1 cellular context compared by ENCODE assay signal in genomic region chr18:31773774-31774476, GRCh38.
TF ChIP-seq lines count a peak whose summit lies in the region.

No MANE protein-coding gene starts in this region.

TF ChIP-seq in SK-N-SH, 30 proteins besides CTCF, POLR2A, EP300 and RAD21 (continued from another document):
- TF ChIP-seq, protein P1, sequence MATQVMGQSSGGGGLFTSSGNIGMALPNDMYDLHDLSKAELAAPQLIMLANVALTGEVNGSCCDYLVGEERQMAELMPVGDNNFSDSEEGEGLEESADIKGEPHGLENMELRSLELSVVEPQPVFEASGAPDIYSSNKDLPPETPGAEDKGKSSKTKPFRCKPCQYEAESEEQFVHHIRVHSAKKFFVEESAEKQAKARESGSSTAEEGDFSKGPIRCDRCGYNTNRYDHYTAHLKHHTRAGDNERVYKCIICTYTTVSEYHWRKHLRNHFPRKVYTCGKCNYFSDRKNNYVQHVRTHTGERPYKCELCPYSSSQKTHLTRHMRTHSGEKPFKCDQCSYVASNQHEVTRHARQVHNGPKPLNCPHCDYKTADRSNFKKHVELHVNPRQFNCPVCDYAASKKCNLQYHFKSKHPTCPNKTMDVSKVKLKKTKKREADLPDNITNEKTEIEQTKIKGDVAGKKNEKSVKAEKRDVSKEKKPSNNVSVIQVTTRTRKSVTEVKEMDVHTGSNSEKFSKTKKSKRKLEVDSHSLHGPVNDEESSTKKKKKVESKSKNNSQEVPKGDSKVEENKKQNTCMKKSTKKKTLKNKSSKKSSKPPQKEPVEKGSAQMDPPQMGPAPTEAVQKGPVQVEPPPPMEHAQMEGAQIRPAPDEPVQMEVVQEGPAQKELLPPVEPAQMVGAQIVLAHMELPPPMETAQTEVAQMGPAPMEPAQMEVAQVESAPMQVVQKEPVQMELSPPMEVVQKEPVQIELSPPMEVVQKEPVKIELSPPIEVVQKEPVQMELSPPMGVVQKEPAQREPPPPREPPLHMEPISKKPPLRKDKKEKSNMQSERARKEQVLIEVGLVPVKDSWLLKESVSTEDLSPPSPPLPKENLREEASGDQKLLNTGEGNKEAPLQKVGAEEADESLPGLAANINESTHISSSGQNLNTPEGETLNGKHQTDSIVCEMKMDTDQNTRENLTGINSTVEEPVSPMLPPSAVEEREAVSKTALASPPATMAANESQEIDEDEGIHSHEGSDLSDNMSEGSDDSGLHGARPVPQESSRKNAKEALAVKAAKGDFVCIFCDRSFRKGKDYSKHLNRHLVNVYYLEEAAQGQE (IDR thresholded peaks at IDR 0.05; ENCODE audit: low read depth, low read length), result no peak
- TF ChIP-seq EZH2phosphoT487 (IDR thresholded peaks at IDR 0.05; ENCODE audit: borderline replicate concordance, low read depth) (no peak), RFX5 (IDR thresholded peaks at IDR 0.05; ENCODE audit: low read length) (no peak), YY1 (IDR thresholded peaks at IDR 0.05; ENCODE audit: low read depth) (no peak), GABPA (IDR thresholded peaks at IDR 0.05; ENCODE audit: low read depth) (no peak)
TF ChIP-seq in SK-N-SH: peak in this region for 0.
